Comparison of ENCODE assay signal across 8 cellular contexts in genomic region chr12:47837190-47838171, GRCh38. TPM values are rescaled to one million over a fixed set of nuclear protein-coding genes. Genes with fewer than 3 reads are reported as not detected.
DNase-seq lines count a peak whose midpoint lies in the region; ATAC-seq and TF ChIP-seq lines count a peak whose summit lies in the region.

No MANE protein-coding gene starts in this region.

- H3K27ac Mint-ChIP-seq in Caco-2 (ENCODE audit: unreplicated experiment) (no peak overlapping the region), nephron (peak overlapping the region in 2 of 3 experiments; percentile 5 to 8)

- H3K27me3 Mint-ChIP-seq in Caco-2 (ENCODE audit: insufficient read depth, unreplicated experiment) (no peaks in the 10 kb centered on the region), nephron (ENCODE audit: low read depth) (peaks cover 4% of the 10 kb centered on the region)
- H3K27me3 Mint-ChIP-seq in activated T-cell treated with anti-CD3 and anti-CD28 coated beads, Interleukin-2, amount 50 U/mL, for 4 hours (ENCODE audit: low read depth), result no peaks in the 10 kb centered on the region

- POLR2A ChIA-PET in Caco-2 (lab: Charles Lee), result interaction anchor here (1.1 kb wide), 1 partner anchor 17 kb away, joined by 18 read pairs; no protein-coding TSS in a partner anchor

- no peaks in the 10 kb centered on the region for H3K9me3 ChIP-seq in Caco-2
- no peaks in the 10 kb centered on the region for H3K9me3 ChIP-seq in uterus

- CTCF ChIA-PET in Caco-2 (lab: Charles Lee), result interaction anchor here (0.6 to 5.9 kb wide), 34 partner anchors 9 to 185 kb away, joined by 3 to 113 read pairs (median 9); partner anchors contain the start of genes HDAC7, RAPGEF3 and VDR

- H3K27me3 ChIP-seq in Caco-2 (replicated peaks; ENCODE audit: control insufficient read depth, insufficient read depth, low read length), result no peaks in the 10 kb centered on the region
- no peaks in the 10 kb centered on the region for H3K27me3 ChIP-seq in HL-60 (ENCODE audit: insufficient read depth, poor library complexity, severe bottlenecking)
- no peaks in the 10 kb centered on the region for H3K27me3 ChIP-seq in uterus

- peaks cover 5% of the 10 kb centered on the region; the same call in 1 of the 2 replicates for H3K4me1 ChIP-seq in Caco-2
- no peaks in the 10 kb centered on the region for H3K4me1 ChIP-seq in uterus

- H3K4me3 ChIP-seq in Caco-2 (ENCODE audit: low read depth, low read length) (no peak overlapping the region), HL-60 (replicated peaks; ENCODE audit: insufficient read depth, low read length) (no peak overlapping the region), uterus (no peak overlapping the region)

- DNase-seq in Caco-2 (peak; percentile 70 to 86), HL-60 (ENCODE audit: low read depth in 1 of 2, low spot score in 1 of 2) (peak in 1 of 2 experiments; percentile 44), NOMO-1 treated with dmso at 0.1 percent for 144 hours (lab: John Stamatoyannopoulos, UW; ENCODE audit: unreplicated experiment) (peak; percentile 27), fibroblast of gingiva (ENCODE audit: low read depth) (peak; percentile 50), uterus (peak; percentile 79)
- DNase-seq in activated T-cell treated with anti-CD3 and anti-CD28 coated beads, Interleukin-2, amount 50 U/mL, for 4 hours, result peak; percentile 65

- H3K36me3 ChIP-seq in Caco-2 (ENCODE audit: control insufficient read depth, insufficient read depth, low read length) (no peaks in the 10 kb centered on the region), uterus (no peaks in the 10 kb centered on the region)

- TF ChIP-seq CTCF in Caco-2 (IDR thresholded peaks at IDR 0.05; ENCODE audit: insufficient read depth in 1 of 2, low read depth in 1 of 2, low read length in 1 of 2, severe bottlenecking in 1 of 2, unreplicated experiment in 1 of 2), result peak; percentile 93 to 96
- peak; percentile 52 for TF ChIP-seq CTCF in HL-60 (IDR thresholded peaks at IDR 0.05; ENCODE audit: insufficient read depth, low read length)
- TF ChIP-seq CTCF in nephron (IDR thresholded peaks at IDR 0.05; ENCODE audit: unreplicated experiment in 3 of 3), result peak; percentile 88 to 93 (median 91)
- TF ChIP-seq CTCF in uterus (IDR thresholded peaks at IDR 0.05), result peak; percentile 87 to 95 (median 91)

- no peaks in the 10 kb centered on the region for H3K36me3 Mint-ChIP-seq in Caco-2 (ENCODE audit: insufficient read depth, unreplicated experiment)
- H3K36me3 Mint-ChIP-seq in activated T-cell treated with anti-CD3 and anti-CD28 coated beads, Interleukin-2, amount 50 U/mL, for 4 hours (ENCODE audit: insufficient read depth), result no peaks in the 10 kb centered on the region
- no peaks in the 10 kb centered on the region for H3K36me3 Mint-ChIP-seq in nephron (ENCODE audit: low read depth)

- no TSS peak for BruUV-seq in Caco-2 (replicated peaks; lab: Mats Ljungman, UMichigan)

- H3K27ac ChIP-seq in HL-60 (replicated peaks) (no peak overlapping the region), uterus (no peak overlapping the region)

- H3K9me3 Mint-ChIP-seq in Caco-2 (ENCODE audit: unreplicated experiment) (no peaks in the 10 kb centered on the region), nephron (no peaks in the 10 kb centered on the region)
- H3K9me3 Mint-ChIP-seq in activated T-cell treated with anti-CD3 and anti-CD28 coated beads, Interleukin-2, amount 50 U/mL, for 4 hours, result no peaks in the 10 kb centered on the region

- no peak overlapping the region for H3K4me3 Mint-ChIP-seq in Caco-2 (ENCODE audit: unreplicated experiment)
- no peak overlapping the region for H3K4me3 Mint-ChIP-seq in activated T-cell treated with anti-CD3 and anti-CD28 coated beads, Interleukin-2, amount 50 U/mL, for 4 hours
- H3K4me3 Mint-ChIP-seq in nephron, result no peak overlapping the region

- TF ChIP-seq POLR2A in uterus (IDR thresholded peaks at IDR 0.05), result no peak

- no peak for ATAC-seq in activated T-cell treated with anti-CD3 and anti-CD28 coated beads, Interleukin-2, amount 50 U/mL, for 4 hours
- ATAC-seq in HG03139 (IDR thresholded peaks at IDR 0.05; ENCODE audit: unreplicated experiment), result no peak

- H3K4me1 Mint-ChIP-seq in Caco-2 (ENCODE audit: low read depth, unreplicated experiment) (peaks cover 14% of the 10 kb centered on the region), nephron (peaks cover 77% of the 10 kb centered on the region)
- H3K4me1 Mint-ChIP-seq in activated T-cell treated with anti-CD3 and anti-CD28 coated beads, Interleukin-2, amount 50 U/mL, for 4 hours (ENCODE audit: low read depth), result peaks cover 55% of the 10 kb centered on the region

- intact Hi-C loops in Caco-2 (cut with micrococcal nuclease; ENCODE audit: unreplicated experiment), result loop anchor here (1.0 kb wide), 6 partner anchors 17 to 122 kb away; no protein-coding TSS in a partner anchor
- intact Hi-C loops in uterus (cut with DNase I; ENCODE audit: low total_unique reads), result loop anchor here (5.0 to 10.0 kb wide), 4 partner anchors 35 to 123 kb away; no protein-coding TSS in a partner anchor

RNA-seq across cellular contexts. Expression of gene HDAC7, which starts 17.8 kb away (rescaled TPM):
- total RNA-seq in Caco-2 (2022) (71.2 and 71.9 TPM in 2 replicates), uterus (100 to 1,000 TPM in 1 of 4 donors, 10 to 100 TPM in 3; 33.0 to 191 (median 42.5) TPM)
- 100 to 1,000 TPM; 168 to 199 (median 199) TPM for total RNA-seq in activated T-cell treated with anti-CD3 and anti-CD28 coated beads, Interleukin-2, amount 50 U/mL, for 4 hours
